9 cellular contexts compared by ENCODE assay signal in the genomic region with DNA sequence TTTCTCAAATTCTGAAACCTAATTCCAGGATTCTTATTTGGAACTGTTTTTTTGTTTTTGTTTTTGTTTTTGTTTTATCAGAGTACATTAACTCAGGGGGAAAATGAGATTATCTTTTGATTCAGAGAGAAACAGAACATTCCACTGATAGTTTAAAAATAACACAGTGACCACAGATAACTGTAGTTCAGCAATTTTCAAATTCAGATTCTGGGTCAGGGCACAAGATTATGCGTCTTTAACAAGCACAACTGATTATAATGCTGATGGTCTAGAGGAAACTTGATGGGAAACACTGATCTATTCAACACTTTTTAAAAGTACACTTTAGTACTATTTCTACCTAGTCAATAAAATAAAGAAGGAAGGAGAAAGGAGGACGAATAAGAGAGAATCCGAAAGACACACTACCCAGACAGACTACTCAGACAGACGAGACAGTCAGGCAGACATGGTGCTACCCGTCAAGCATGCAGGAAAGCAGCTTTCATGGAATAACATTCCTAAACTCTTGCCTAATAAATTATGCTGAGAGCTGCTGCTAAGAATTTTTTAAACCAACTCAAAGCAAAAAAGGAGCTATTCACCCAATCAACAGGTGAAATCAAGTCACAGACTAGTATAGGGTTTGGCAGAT. TPM values are rescaled to one million over a fixed set of nuclear protein-coding genes. Genes with fewer than 3 reads are reported as not detected.
DNase-seq lines count a peak whose midpoint lies in the region; TF ChIP-seq lines count a peak whose summit lies in the region.
"Had no signal": no experiment of that assay in that cellular context is flagged by ENCODE, and none has a peak within 500 bp of the region (broad histone marks: within the 10 kb centered on the region; RNA-seq: fewer than 3 reads in every experiment).

No MANE protein-coding gene starts in this region.

- TF ChIP-seq POLR2A in tibial nerve (IDR thresholded peaks at IDR 0.05) (no peak), ovary (IDR thresholded peaks at IDR 0.05) (no peak)

- DNase-seq in AG08395 (ENCODE audit: low spot score) (peak; percentile 70), SW 1271 (lab: John Stamatoyannopoulos, UW) (peak; percentile 30 to 78), fibroblast of villous mesenchyme (ENCODE audit: low read depth) (peak; percentile 85), tibial nerve (ENCODE audit: low spot score in 2 of 2) (no peak), ovary (no peak), HT-29 (ENCODE audit: low spot score) (no peak), OCI-M2 (lab: John Stamatoyannopoulos, UW; ENCODE audit: unreplicated experiment) (no peak)

- intact Hi-C loops in ovary (cut with DNase I), result no loop called here

- TF ChIP-seq EP300 in tibial nerve (IDR thresholded peaks at IDR 0.05) (no peak), ovary (IDR thresholded peaks at IDR 0.05) (no peak)

- no peaks in the 10 kb centered on the region for H3K27me3 ChIP-seq in tibial nerve
- no peaks in the 10 kb centered on the region for H3K27me3 ChIP-seq in ovary
- H3K27me3 ChIP-seq: BLaER1 treated with 17β-estradiol and CSF1 and Interleukin-3, amounts not matched to agents 10 nM and 100 nM had no signal

- TF ChIP-seq CTCF in fibroblast of villous mesenchyme (IDR thresholded peaks at IDR 0.05; ENCODE audit: insufficient read depth, low read depth, low read length), result no peak
- no peak for TF ChIP-seq CTCF in nephron (IDR thresholded peaks at IDR 0.05; ENCODE audit: unreplicated experiment in 3 of 3)
- no peak for TF ChIP-seq CTCF in tibial nerve (IDR thresholded peaks at IDR 0.05)
- TF ChIP-seq CTCF in ovary (IDR thresholded peaks at IDR 0.05), result no peak

- H3K36me3 Mint-ChIP-seq in nephron (ENCODE audit: low read depth), result peaks cover 3% of the 10 kb centered on the region

- peak overlapping the region in 2 of 4 donors; percentile 12 to 21 for H3K27ac ChIP-seq in tibial nerve
- no peak overlapping the region for H3K27ac ChIP-seq in ovary
- H3K27ac ChIP-seq: BLaER1 treated with 17β-estradiol and CSF1 and Interleukin-3, amounts not matched to agents 10 nM and 100 nM had no signal

- H3K4me1 ChIP-seq in tibial nerve (peaks cover 0 to 34% (median 5%) of the 10 kb centered on the region in 4 donors), ovary (ENCODE audit: insufficient read depth) (peaks cover 10% of the 10 kb centered on the region)

- no peaks in the 10 kb centered on the region for H3K9me3 Mint-ChIP-seq in nephron

- WGBS in tibial nerve, 2 donors, result 24 to 40% methylated on average over 5 of the region's 5 CpGs
- 21 to 28% (median 21%) methylated on average over 5 of the region's 5 CpGs for WGBS in ovary, 3 donors

- peak overlapping the region in 1 of 3 experiments; percentile 5 for H3K4me3 Mint-ChIP-seq in nephron

- H3K36me3 ChIP-seq in tibial nerve (no peaks in the 10 kb centered on the region), ovary (no peaks in the 10 kb centered on the region)
- H3K36me3 ChIP-seq: BLaER1 treated with 17β-estradiol and CSF1 and Interleukin-3, amounts not matched to agents 10 nM and 100 nM had no signal

- no peaks in the 10 kb centered on the region for H3K27me3 Mint-ChIP-seq in nephron (ENCODE audit: low read depth)

- H3K4me1 Mint-ChIP-seq in nephron, result peaks cover 48% of the 10 kb centered on the region

- H3K4me3 ChIP-seq in fibroblast of villous mesenchyme (ENCODE audit: low read depth, low read length) (no peak overlapping the region), tibial nerve (no peak overlapping the region), ovary (no peak overlapping the region)
- H3K4me3 ChIP-seq: BLaER1 treated with 17β-estradiol and CSF1 and Interleukin-3, amounts not matched to agents 10 nM and 100 nM had no signal

- peak overlapping the region; percentile 86 to 93 (median 91) for H3K27ac Mint-ChIP-seq in nephron

- no peaks in the 10 kb centered on the region for H3K9me3 ChIP-seq in tibial nerve
- no peaks in the 10 kb centered on the region for H3K9me3 ChIP-seq in ovary

RNA-seq across cellular contexts. Expression of a gene that starts 59.0 kb away (rescaled TPM):
- 96.3 and 133 TPM in 2 replicates for total RNA-seq in fibroblast of villous mesenchyme
- total RNA-seq in tibial nerve, result 100 to 1,000 TPM; 139 to 248 (median 203) TPM
- total RNA-seq in ovary, result 100 to 1,000 TPM in 4 of 7 donors, 10 to 100 TPM in 3; 73.4 to 163 (median 101) TPM
- polyA plus RNA-seq in ovary, result 10 to 100 TPM; 30.9 to 76.7 TPM
- total RNA-seq in HT-29 (2014; rRNA removed; shearing (Covaris generic)), result 14.4 and 18.5 TPM in 2 replicates

Comparison
In these comparisons a context has a peak if more than half of its experiments do, and no peak if none do; other contexts are left out.
1. DNase-seq: peak in AG08395 (single experiment), SW 1271 (2 of 2) and fibroblast of villous mesenchyme (single experiment); none in tibial nerve (0 of 2), ovary (0 of 5), HT-29 (single experiment) and OCI-M2 (single experiment).